In the genomic region with DNA sequence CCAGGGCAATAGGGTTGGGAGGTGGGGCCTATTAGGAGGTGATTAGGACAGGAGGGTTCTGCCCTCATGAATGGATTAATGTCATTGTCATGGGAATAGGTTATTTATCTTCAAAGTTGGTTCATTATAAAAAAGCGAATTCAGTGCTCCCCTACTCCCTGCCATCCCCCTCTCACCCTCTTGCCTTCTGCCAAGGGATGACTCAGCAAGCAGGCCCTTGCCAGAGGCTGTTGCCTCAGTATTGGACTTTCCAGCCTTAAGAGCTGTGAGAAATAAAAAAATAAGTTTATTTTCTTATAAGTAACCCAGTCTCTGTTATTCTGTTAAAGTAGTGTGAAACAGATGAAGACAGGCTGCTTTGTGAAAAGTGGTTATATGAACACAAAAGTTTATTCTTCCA, we compare ENCODE assay signal across 30 cellular contexts.
DNase-seq lines count a peak whose midpoint lies in the region; TF ChIP-seq lines count a peak whose summit lies in the region.
"Had no signal": no experiment of that assay in that cellular context is flagged by ENCODE, and none has a peak within 500 bp of the region (broad histone marks: within the 10 kb centered on the region; RNA-seq: fewer than 3 reads in every experiment).

No MANE protein-coding gene starts in this region.

- in situ Hi-C loops in astrocyte of the spinal cord (cut with HindIII; ENCODE audit: low sequenced_read_pairs), result no loop called here

- TF ChIP-seq CTCF in astrocyte of the spinal cord (IDR thresholded peaks at IDR 0.05; ENCODE audit: low read depth, low read length), result no peak

- DNase-seq in Daoy (ENCODE audit: low read depth), result peak; percentile 43
- peak; percentile 21 for DNase-seq in LHCN-M2 (ENCODE audit: low read depth)
- peak; percentile 2 for DNase-seq in astrocyte of the spinal cord (ENCODE audit: low read depth, low spot score)
- peak; percentile 6 for DNase-seq in foreskin melanocyte
- DNase-seq in amniotic stem cell (lab: John Stamatoyannopoulos, UW), result no peak
- no peak for DNase-seq in Ammon's horn (ENCODE audit: low spot score)
- DNase-seq in NCI-H187 treated with DMSO at 0.1 percent for 48 hours (lab: John Stamatoyannopoulos, UW), result no peak
- DNase-seq: activated CD4-positive, alpha-beta memory T cell treated with anti-CD3 and anti-CD28 coated beads, Interleukin-2, amount 10 ng/mL, durations not matched to agents 7 days and 5 days; aorta; C1 segment of cervical spinal cord; caudate nucleus; COR-L47; DMS79; effector CD8-positive, alpha-beta T cell; KBM-7; lower lobe of right lung; midbrain; MM.1S; naive B cell; NCI-H1105 treated with DMSO at 0.1 percent for 48 hours; NCI-H2029; NCI-H510A treated with DMSO at 0.1 percent for 48 hours; Right ventricle myocardium superior; sigmoid colon; stimulated activated CD4-positive, alpha-beta T cell treated with anti-CD3 and anti-CD28 coated beads, Interleukin-12 subunit alpha, Interleukin-12 subunit beta, amount 100 ng/mL, for 4 hours; stimulated activated CD4-positive, alpha-beta T cell treated with anti-CD3 and anti-CD28 coated beads, Interleukin-2, amount 100 ng/mL, for 48 hours; thyroid gland had no signal

- H3K4me3 ChIP-seq in astrocyte of the spinal cord (ENCODE audit: low read depth, low read length), result no peak overlapping the region
- H3K4me3 ChIP-seq: coronary artery, lower lobe of right lung, PC-9, prostate gland, sigmoid colon, thyroid gland had no signal

Comparison
In these comparisons a context has a peak if more than half of its experiments do, and no peak if none do; other contexts are left out.
1. DNase-seq: peak in Daoy (single experiment), LHCN-M2 (single experiment), astrocyte of the spinal cord (single experiment) and foreskin melanocyte (single experiment); none in amniotic stem cell (single experiment), Ammon's horn (single experiment) and NCI-H187 treated with DMSO at 0.1 percent for 48 hours (single experiment).